ENCODE assay signal across 32 cellular contexts in the genomic region with DNA sequence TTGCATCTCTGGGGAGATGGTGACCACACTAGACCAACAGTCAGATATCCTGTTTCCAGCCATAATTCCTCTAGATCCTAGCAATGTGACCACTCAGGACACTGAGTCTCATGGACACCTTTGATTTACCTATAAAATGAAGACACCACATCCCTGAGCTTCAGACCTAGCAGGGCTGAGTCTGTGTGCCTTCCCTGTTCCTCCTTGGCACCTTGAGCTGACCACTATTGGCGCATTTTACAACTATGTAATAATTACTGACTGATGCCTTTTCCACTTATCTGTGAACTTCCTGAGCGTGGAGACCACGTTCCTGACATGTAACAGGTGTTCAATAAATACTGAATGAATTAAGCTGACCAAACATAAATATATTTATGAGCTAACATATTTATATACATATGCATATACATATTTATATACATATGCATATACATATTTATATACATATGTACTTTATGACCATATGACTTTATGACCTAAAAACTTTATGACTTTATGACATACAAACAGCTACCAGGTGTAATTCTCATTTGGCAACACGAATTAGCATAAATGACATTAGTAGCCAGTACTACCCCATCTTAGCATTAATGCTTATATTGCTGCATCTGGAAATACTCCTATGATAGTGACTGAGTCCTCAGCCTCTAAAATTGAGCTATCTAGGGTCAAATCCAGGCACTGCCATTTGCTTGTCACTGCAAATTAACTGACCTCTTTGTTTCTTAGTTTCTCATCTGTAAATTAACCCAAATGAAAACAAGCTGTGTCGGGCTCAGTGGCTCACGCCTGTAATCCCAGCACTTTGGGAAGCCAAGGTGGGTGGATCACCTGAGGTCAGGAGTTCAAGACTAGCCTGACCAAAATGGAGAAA.
"Had no signal": no experiment of that assay in that cellular context is flagged by ENCODE, and none has a peak within 500 bp of the region (broad histone marks: within the 10 kb centered on the region; RNA-seq: fewer than 3 reads in every experiment).

No MANE protein-coding gene starts in this region.

- H3K4me1 Mint-ChIP-seq: activated B cell treated with CpG ODN at 0.5 μM for 24 hours had no signal

- DNase-seq: activated B cell treated with CpG ODN at 0.5 μM for 24 hours; activated CD4-positive, alpha-beta memory T cell treated with anti-CD3 and anti-CD28 coated beads for 36 hours; activated CD4-positive, alpha-beta T cell treated with anti-CD3 and anti-CD28 coated beads for 4 hours; activated CD4-positive, alpha-beta T cell treated with anti-CD3 and anti-CD28 coated beads, Interleukin-2, amount 50 U/mL, for 1 hour; activated CD4-positive, CD25-positive, alpha-beta regulatory T cell treated with anti-CD3 and anti-CD28 coated beads, Interleukin-2, amount 50 U/mL, for 72 hours; activated CD8-positive, alpha-beta memory T cell treated with anti-CD3 and anti-CD28 coated beads, Interleukin-2, amount 50 U/mL, for 4 hours; activated gamma-delta T cell treated with Interleukin-2 at 50 U/mL for 16 hours; activated naive CD4-positive, alpha-beta T cell treated with anti-CD3 and anti-CD28 coated beads for 36 hours; activated T-cell treated with anti-CD3 and anti-CD28 coated beads for 4 hours; activated T-cell treated with anti-CD3 and anti-CD28 coated beads, Interleukin-2, amount 50 U/mL, for 4 hours; adrenal gland; body of pancreas; NCI-H1105 treated with DMSO at 0.1 percent for 48 hours; NCI-H1436; NCI-H1694; NCI-H2029 treated with DMSO at 0.1 percent for 48 hours; NCI-H2107; NCI-H2171; NCI-H510A; NCI-H526; NCI-H748 treated with DMSO at 0.1 percent for 48 hours; NK-92 treated with Interleukin-12 subunit alpha and Interleukin-12 subunit beta, amount 100 ng/mL, for 24 hours; PC-9; SIG-M5 had no signal

- H3K4me1 ChIP-seq: body of pancreas, breast epithelium had no signal

- H3K9me3 Mint-ChIP-seq: activated B cell treated with CpG ODN at 0.5 μM for 24 hours; activated CD4-positive, alpha-beta memory T cell treated with anti-CD3 and anti-CD28 coated beads for 36 hours; activated naive CD4-positive, alpha-beta T cell treated with anti-CD3 and anti-CD28 coated beads for 36 hours; activated naive CD4-positive, alpha-beta T cell treated with anti-CD3 and anti-CD28 coated beads, Interleukin-2, amount 50 U/mL, for 72 hours; activated T-cell treated with anti-CD3 and anti-CD28 coated beads, Interleukin-2, amount 50 U/mL, for 4 hours; activated T-helper 1 cell treated with anti-CD3 and anti-CD28 coated beads, Interleukin-12 subunit alpha, Interleukin-12 subunit beta, Interleukin-2, Interleukin-4 antibody, amounts not matched to agents 30 ng/mL and 10 ng/mL and 1 ng/mL, durations not matched to agents 14 hours and 24 hours and 36 hours; T-helper 1 cell treated with Interleukin-12 subunit alpha and Interleukin-12 subunit beta and Interleukin-4 antibody, amounts not matched to agents 30 μg/mL and 1 μg/mL, for 36 hours; T-helper 2 cell treated with Interferon-gamma antibody and Interleukin-4, amounts not matched to agents 5 μg/mL and 100 μg/mL, for 36 hours had no signal

- H3K27me3 ChIP-seq: adrenal gland, body of pancreas, breast epithelium had no signal

- H3K27ac Mint-ChIP-seq: activated B cell treated with CpG ODN at 0.5 μM for 24 hours; activated CD4-positive, alpha-beta memory T cell treated with anti-CD3 and anti-CD28 coated beads for 36 hours; activated naive CD4-positive, alpha-beta T cell treated with anti-CD3 and anti-CD28 coated beads for 36 hours; activated naive CD4-positive, alpha-beta T cell treated with anti-CD3 and anti-CD28 coated beads, Interleukin-2, amount 50 U/mL, for 72 hours; activated T-helper 1 cell treated with anti-CD3 and anti-CD28 coated beads, Interleukin-12 subunit alpha, Interleukin-12 subunit beta, Interleukin-2, Interleukin-4 antibody, amounts not matched to agents 30 ng/mL and 10 ng/mL and 1 ng/mL, durations not matched to agents 14 hours and 24 hours and 36 hours; T-helper 1 cell treated with Interleukin-12 subunit alpha and Interleukin-12 subunit beta and Interleukin-4 antibody, amounts not matched to agents 30 μg/mL and 1 μg/mL, for 36 hours; T-helper 2 cell treated with Interferon-gamma antibody and Interleukin-4, amounts not matched to agents 5 μg/mL and 100 μg/mL, for 36 hours had no signal

- H3K36me3 Mint-ChIP-seq: activated CD4-positive, alpha-beta memory T cell treated with anti-CD3 and anti-CD28 coated beads for 36 hours; activated naive CD4-positive, alpha-beta T cell treated with anti-CD3 and anti-CD28 coated beads, Interleukin-2, amount 50 U/mL, for 72 hours had no signal

- H3K36me3 ChIP-seq: adrenal gland, breast epithelium had no signal

- H3K27me3 Mint-ChIP-seq: activated B cell treated with CpG ODN at 0.5 μM for 24 hours; activated CD4-positive, alpha-beta memory T cell treated with anti-CD3 and anti-CD28 coated beads for 36 hours had no signal

- H3K27ac ChIP-seq: body of pancreas, PC-9, RWPE1 had no signal

- ATAC-seq: activated naive CD4-positive, alpha-beta T cell treated with anti-CD3 and anti-CD28 coated beads, Interleukin-2, amount 50 U/mL, for 72 hours; activated T-cell treated with anti-CD3 and anti-CD28 coated beads, Interleukin-2, amount 50 U/mL, for 4 hours; body of pancreas; K562; Right ventricle myocardium inferior had no signal

- H3K4me3 ChIP-seq: adrenal gland, body of pancreas, breast epithelium, K562, PC-9 had no signal

- H3K9me3 ChIP-seq: adrenal gland, body of pancreas, breast epithelium had no signal

- H3K4me3 Mint-ChIP-seq: activated B cell treated with CpG ODN at 0.5 μM for 24 hours; activated CD4-positive, alpha-beta memory T cell treated with anti-CD3 and anti-CD28 coated beads for 36 hours; activated naive CD4-positive, alpha-beta T cell treated with anti-CD3 and anti-CD28 coated beads for 36 hours; activated T-cell treated with anti-CD3 and anti-CD28 coated beads, Interleukin-2, amount 50 U/mL, for 4 hours; activated T-helper 1 cell treated with anti-CD3 and anti-CD28 coated beads, Interleukin-12 subunit alpha, Interleukin-12 subunit beta, Interleukin-2, Interleukin-4 antibody, amounts not matched to agents 30 ng/mL and 10 ng/mL and 1 ng/mL, durations not matched to agents 14 hours and 24 hours and 36 hours; T-helper 1 cell treated with Interleukin-12 subunit alpha and Interleukin-12 subunit beta and Interleukin-4 antibody, amounts not matched to agents 30 μg/mL and 1 μg/mL, for 36 hours; T-helper 2 cell treated with Interferon-gamma antibody and Interleukin-4, amounts not matched to agents 5 μg/mL and 100 μg/mL, for 36 hours had no signal
